Comparison of ENCODE assay signal across 15 cellular contexts in genomic region chr19:10593148-10593547, GRCh38. TPM values are rescaled to one million over a fixed set of nuclear protein-coding genes. Genes with fewer than 3 reads are reported as not detected.
"Had no signal": no experiment of that assay in that cellular context is flagged by ENCODE, and none has a peak within 500 bp of the region (broad histone marks: within the 10 kb centered on the region; RNA-seq: fewer than 3 reads in every experiment).

No MANE protein-coding gene starts in this region.

- H3K4me3 ChIP-seq: cardiac muscle cell, esophagus squamous epithelium, smooth muscle cell had no signal

- H3K27me3 Mint-ChIP-seq: activated CD4-positive, alpha-beta T cell treated with anti-CD3 and anti-CD28 coated beads for 36 hours; activated CD8-positive, alpha-beta T cell treated with anti-CD3 and anti-CD28 coated beads for 36 hours had no signal

- H3K36me3 ChIP-seq: cardiac muscle cell, esophagus squamous epithelium, WERI-Rb-1 had no signal

- ATAC-seq: activated CD4-positive, alpha-beta T cell treated with anti-CD3 and anti-CD28 coated beads for 36 hours; activated CD8-positive, alpha-beta T cell treated with anti-CD3 and anti-CD28 coated beads for 36 hours; activated T-cell treated with anti-CD3 and anti-CD28 coated beads, Interleukin-2, amount 50 U/mL, for 4 hours; SK-N-SH treated with all-trans-retinoic acid at 6 μM for 48 hours had no signal

- DNase-seq: activated CD4-positive, alpha-beta T cell treated with anti-CD3 and anti-CD28 coated beads for 36 hours; activated CD8-positive, alpha-beta T cell treated with anti-CD3 and anti-CD28 coated beads for 36 hours; activated effector memory CD4-positive, alpha-beta T cell treated with Interleukin-2 at 50 U/mL for 16 hours; activated naive CD4-positive, alpha-beta T cell treated with anti-CD3 and anti-CD28 coated beads, Interleukin-2, amount 50 U/mL, for 16 hours; activated T-cell treated with anti-CD3 and anti-CD28 coated beads, Interleukin-2, amount 50 U/mL, for 4 hours; esophagus squamous epithelium; WERI-Rb-1 had no signal

- H3K4me2 ChIP-seq: smooth muscle cell had no signal

- H3K27ac ChIP-seq: cardiac muscle cell, WERI-Rb-1 had no signal

- H3K4me3 Mint-ChIP-seq: activated CD4-positive, alpha-beta T cell treated with anti-CD3 and anti-CD28 coated beads for 36 hours; activated CD8-positive, alpha-beta T cell treated with anti-CD3 and anti-CD28 coated beads for 36 hours; activated T-cell treated with anti-CD3 and anti-CD28 coated beads, Interleukin-2, amount 50 U/mL, for 4 hours; nephron had no signal

- H3K4me1 Mint-ChIP-seq: nephron had no signal

- H3K27ac Mint-ChIP-seq: activated CD4-positive, alpha-beta T cell treated with anti-CD3 and anti-CD28 coated beads for 36 hours; activated CD8-positive, alpha-beta T cell treated with anti-CD3 and anti-CD28 coated beads for 36 hours; progenitor cell of endocrine pancreas had no signal

- H3K9me3 ChIP-seq: esophagus squamous epithelium had no signal

- H3K9me3 Mint-ChIP-seq: activated CD8-positive, alpha-beta T cell treated with anti-CD3 and anti-CD28 coated beads for 36 hours; activated T-cell treated with anti-CD3 and anti-CD28 coated beads, Interleukin-2, amount 50 U/mL, for 4 hours; nephron had no signal

RNA-seq across cellular contexts. Expression of gene AP1M2, which starts 6.0 kb away (rescaled TPM):
- total RNA-seq: activated CD4-positive, alpha-beta T cell treated with anti-CD3 and anti-CD28 coated beads for 36 hours; activated CD8-positive, alpha-beta T cell treated with anti-CD3 and anti-CD28 coated beads for 36 hours; occipital lobe; right cardiac atrium; T-helper 1 cell treated with Interleukin-12 subunit alpha and Interleukin-12 subunit beta and Interleukin-4 antibody, amounts not matched to agents 30 ng/mL and 1 ng/mL, for 36 hours had no signal
